Comparison of ENCODE assay signal across 1 cellular context in genomic region chr2:111908578-111908977, GRCh38.
TF ChIP-seq lines count a peak whose summit lies in the region.

No MANE protein-coding gene starts in this region.

TF ChIP-seq in WTC11, 78 proteins besides CTCF, POLR2A, EP300 and RAD21:
- TF ChIP-seq IRF1 (CRISPR knock-in tag; IDR thresholded peaks at IDR 0.05), result no peak
- TF ChIP-seq TP53 (CRISPR knock-in tag; IDR thresholded peaks at IDR 0.05), result no peak
- TF ChIP-seq MAX (CRISPR knock-in tag; IDR thresholded peaks at IDR 0.05), result no peak
- no peak for TF ChIP-seq ZSCAN18 (CRISPR knock-in tag; IDR thresholded peaks at IDR 0.05)
- no peak for TF ChIP-seq STAT6 (CRISPR knock-in tag; conservative IDR thresholded peaks at IDR 0.05; ENCODE audit: low read depth)
- TF ChIP-seq ZNF263 (CRISPR knock-in tag; IDR thresholded peaks at IDR 0.05; ENCODE audit: low read depth), result no peak
- no peak for TF ChIP-seq USF2 (CRISPR knock-in tag; IDR thresholded peaks at IDR 0.05)
- no peak for TF ChIP-seq ZNF423 (CRISPR knock-in tag; IDR thresholded peaks at IDR 0.05)
- no peak for TF ChIP-seq E2F1 (CRISPR knock-in tag; IDR thresholded peaks at IDR 0.05)
- TF ChIP-seq RELA (CRISPR knock-in tag; IDR thresholded peaks at IDR 0.05; ENCODE audit: borderline replicate concordance), result no peak
- no peak for TF ChIP-seq SMAD3 (CRISPR knock-in tag; IDR thresholded peaks at IDR 0.05; ENCODE audit: borderline replicate concordance)
- no peak for TF ChIP-seq SMAD4 (CRISPR knock-in tag; IDR thresholded peaks at IDR 0.05)
- no peak for TF ChIP-seq ETV6 (CRISPR knock-in tag; IDR thresholded peaks at IDR 0.05)
TF ChIP-seq in WTC11: peak in this region for 0.
